30 cellular contexts compared by ENCODE assay signal in the genomic region with DNA sequence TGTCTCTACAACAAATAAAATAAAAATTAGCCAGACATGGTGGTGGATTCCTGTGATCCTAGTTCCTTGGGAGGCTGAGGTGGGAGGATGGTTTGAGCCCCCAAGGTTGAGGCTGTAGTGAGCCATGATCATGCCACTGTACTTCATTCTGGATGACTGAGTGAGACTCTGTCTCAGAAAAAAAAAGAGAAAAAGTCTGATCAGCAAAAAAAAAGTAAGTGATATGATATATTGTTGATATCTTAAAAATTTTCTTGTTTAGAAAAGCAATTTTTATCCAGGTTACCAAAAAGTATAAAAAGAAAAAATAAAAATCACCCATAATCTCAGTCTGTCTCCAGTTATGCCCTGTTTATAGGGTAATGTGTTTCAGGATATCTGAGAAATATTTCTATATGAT.
"Had no signal": no experiment of that assay in that cellular context is flagged by ENCODE, and none has a peak within 500 bp of the region (broad histone marks: within the 10 kb centered on the region; RNA-seq: fewer than 3 reads in every experiment).

No MANE protein-coding gene starts in this region.

- H3K79me2 ChIP-seq: parathyroid adenoma had no signal

- H3K4me2 ChIP-seq: neural progenitor cell had no signal

- H3K27ac ChIP-seq: neural progenitor cell, ovary, parathyroid adenoma, psoas muscle, skin epidermis, spleen, suprapubic skin, thoracic aorta, thyroid gland, tibial nerve, upper lobe of left lung, vagina had no signal

- FAIRE-seq: urothelium cell line had no signal

- H2AFZ ChIP-seq: neural progenitor cell, parathyroid adenoma had no signal

- H3K9me3 ChIP-seq: ovary, psoas muscle, spleen, suprapubic skin, thoracic aorta, thyroid gland, tibial nerve, upper lobe of left lung, vagina had no signal

- H3K27me3 ChIP-seq: neural progenitor cell, ovary, spleen, suprapubic skin, thyroid gland, tibial nerve, upper lobe of left lung, vagina had no signal

- ATAC-seq: naive thymus-derived CD4-positive, alpha-beta T cell; natural killer cell; psoas muscle; right cardiac atrium; sciatic nerve; stimulated activated memory B cell treated with anti-CD40 and anti-IgM and Interleukin-4, amounts not matched to agents 10 μg/mL and 1 μg/mL and 100 μg/mL, for 72 hours; stimulated activated naive CD8-positive, alpha-beta T cell treated with anti-CD3 and anti-CD28 coated beads, Interleukin-15, amount 100 ng/mL, for 72 hours; stimulated activated naive CD8-positive, alpha-beta T cell treated with anti-CD3 and anti-CD28 coated beads, Interleukin-15, Interleukin-2, amounts not matched to agents 100 U/mL and 50 U/mL, for 24 hours had no signal

- DNase-seq: naive thymus-derived CD4-positive, alpha-beta T cell; natural killer cell; occipital lobe; ovary; psoas muscle; right cardiac atrium; spleen; stimulated activated CD4-positive, alpha-beta T cell treated with anti-CD3 and anti-CD28 coated beads, Interleukin-12 subunit alpha, Interleukin-12 subunit beta, amount 100 ng/mL, for 4 hours; stimulated activated CD4-positive, alpha-beta T cell treated with anti-CD3 and anti-CD28 coated beads, Interleukin-1b, Interleukin-23, amount 100 ng/mL, for 48 hours; stimulated activated CD4-positive, alpha-beta T cell treated with anti-CD3 and anti-CD28 coated beads, Interleukin-4, amount 100 ng/mL, for 1 hour; stimulated activated CD4-positive, alpha-beta T cell treated with anti-CD3 and anti-CD28 coated beads, Interleukin-4, amount 100 ng/mL, for 4 hours; stimulated activated CD8-positive, alpha-beta memory T cell treated with anti-CD3 and anti-CD28 coated beads, Interleukin-4, amount 100 ng/mL, for 48 hours; stimulated activated naive CD4-positive, alpha-beta T cell; stimulated activated naive CD8-positive, alpha-beta T cell treated with anti-CD3 and anti-CD28 coated beads, Interleukin-15, amount 100 ng/mL, for 72 hours; stimulated activated naive CD8-positive, alpha-beta T cell treated with anti-CD3 and anti-CD28 coated beads, Interleukin-15, Interleukin-2, amounts not matched to agents 100 U/mL and 50 U/mL, for 24 hours; substantia nigra; thyroid gland; trophoblast cell; upper lobe of left lung had no signal

- H3K9ac ChIP-seq: neural progenitor cell, parathyroid adenoma had no signal

- H3K4me3 ChIP-seq: neural progenitor cell, ovary, psoas muscle, skin epidermis, smooth muscle cell, spleen, suprapubic skin, thoracic aorta, thyroid gland, tibial nerve, upper lobe of left lung, vagina had no signal

- H3K4me1 ChIP-seq: neural progenitor cell, parathyroid adenoma, psoas muscle, spleen, suprapubic skin, thyroid gland, tibial nerve, upper lobe of left lung, vagina had no signal

- H3K36me3 ChIP-seq: neural progenitor cell, ovary, spleen, suprapubic skin, thoracic aorta, thyroid gland, tibial nerve, upper lobe of left lung, vagina had no signal
